In genomic region chr20:22578221-22579118, GRCh38 we compare ENCODE assay signal across 2 cellular contexts.
A peak's percentile ranks its signal among the peaks of the same experiment; 100 is the strongest.
TF ChIP-seq lines count a peak whose summit lies in the region.

No MANE protein-coding gene starts in this region.

TF ChIP-seq in WTC11, 78 proteins besides CTCF, POLR2A, EP300 and RAD21 (continued from another document):
- TF ChIP-seq, protein P1, sequence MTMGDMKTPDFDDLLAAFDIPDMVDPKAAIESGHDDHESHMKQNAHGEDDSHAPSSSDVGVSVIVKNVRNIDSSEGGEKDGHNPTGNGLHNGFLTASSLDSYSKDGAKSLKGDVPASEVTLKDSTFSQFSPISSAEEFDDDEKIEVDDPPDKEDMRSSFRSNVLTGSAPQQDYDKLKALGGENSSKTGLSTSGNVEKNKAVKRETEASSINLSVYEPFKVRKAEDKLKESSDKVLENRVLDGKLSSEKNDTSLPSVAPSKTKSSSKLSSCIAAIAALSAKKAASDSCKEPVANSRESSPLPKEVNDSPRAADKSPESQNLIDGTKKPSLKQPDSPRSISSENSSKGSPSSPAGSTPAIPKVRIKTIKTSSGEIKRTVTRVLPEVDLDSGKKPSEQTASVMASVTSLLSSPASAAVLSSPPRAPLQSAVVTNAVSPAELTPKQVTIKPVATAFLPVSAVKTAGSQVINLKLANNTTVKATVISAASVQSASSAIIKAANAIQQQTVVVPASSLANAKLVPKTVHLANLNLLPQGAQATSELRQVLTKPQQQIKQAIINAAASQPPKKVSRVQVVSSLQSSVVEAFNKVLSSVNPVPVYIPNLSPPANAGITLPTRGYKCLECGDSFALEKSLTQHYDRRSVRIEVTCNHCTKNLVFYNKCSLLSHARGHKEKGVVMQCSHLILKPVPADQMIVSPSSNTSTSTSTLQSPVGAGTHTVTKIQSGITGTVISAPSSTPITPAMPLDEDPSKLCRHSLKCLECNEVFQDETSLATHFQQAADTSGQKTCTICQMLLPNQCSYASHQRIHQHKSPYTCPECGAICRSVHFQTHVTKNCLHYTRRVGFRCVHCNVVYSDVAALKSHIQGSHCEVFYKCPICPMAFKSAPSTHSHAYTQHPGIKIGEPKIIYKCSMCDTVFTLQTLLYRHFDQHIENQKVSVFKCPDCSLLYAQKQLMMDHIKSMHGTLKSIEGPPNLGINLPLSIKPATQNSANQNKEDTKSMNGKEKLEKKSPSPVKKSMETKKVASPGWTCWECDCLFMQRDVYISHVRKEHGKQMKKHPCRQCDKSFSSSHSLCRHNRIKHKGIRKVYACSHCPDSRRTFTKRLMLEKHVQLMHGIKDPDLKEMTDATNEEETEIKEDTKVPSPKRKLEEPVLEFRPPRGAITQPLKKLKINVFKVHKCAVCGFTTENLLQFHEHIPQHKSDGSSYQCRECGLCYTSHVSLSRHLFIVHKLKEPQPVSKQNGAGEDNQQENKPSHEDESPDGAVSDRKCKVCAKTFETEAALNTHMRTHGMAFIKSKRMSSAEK (CRISPR knock-in tag; IDR thresholded peaks at IDR 0.05; ENCODE audit: borderline replicate concordance), result no peak
- TF ChIP-seq TP53 (CRISPR knock-in tag; IDR thresholded peaks at IDR 0.05) (no peak), ZNF671 (CRISPR knock-in tag; IDR thresholded peaks at IDR 0.05) (no peak), CREM (CRISPR knock-in tag; IDR thresholded peaks at IDR 0.05) (no peak), ETV6 (CRISPR knock-in tag; IDR thresholded peaks at IDR 0.05) (no peak), EMX1 (CRISPR knock-in tag; IDR thresholded peaks at IDR 0.05) (no peak), MLX (CRISPR knock-in tag; IDR thresholded peaks at IDR 0.05) (no peak), KAT7 (CRISPR knock-in tag; IDR thresholded peaks at IDR 0.05; ENCODE audit: borderline replicate concordance) (no peak), ZNF138 (CRISPR knock-in tag; conservative IDR thresholded peaks at IDR 0.05) (no peak), NFATC4 (CRISPR knock-in tag; IDR thresholded peaks at IDR 0.05) (no peak), CREB1 (CRISPR knock-in tag; IDR thresholded peaks at IDR 0.05) (no peak)

TF ChIP-seq in liver, 16 proteins besides CTCF, POLR2A, EP300 and RAD21 (continued from another document):
- TF ChIP-seq, protein P2, sequence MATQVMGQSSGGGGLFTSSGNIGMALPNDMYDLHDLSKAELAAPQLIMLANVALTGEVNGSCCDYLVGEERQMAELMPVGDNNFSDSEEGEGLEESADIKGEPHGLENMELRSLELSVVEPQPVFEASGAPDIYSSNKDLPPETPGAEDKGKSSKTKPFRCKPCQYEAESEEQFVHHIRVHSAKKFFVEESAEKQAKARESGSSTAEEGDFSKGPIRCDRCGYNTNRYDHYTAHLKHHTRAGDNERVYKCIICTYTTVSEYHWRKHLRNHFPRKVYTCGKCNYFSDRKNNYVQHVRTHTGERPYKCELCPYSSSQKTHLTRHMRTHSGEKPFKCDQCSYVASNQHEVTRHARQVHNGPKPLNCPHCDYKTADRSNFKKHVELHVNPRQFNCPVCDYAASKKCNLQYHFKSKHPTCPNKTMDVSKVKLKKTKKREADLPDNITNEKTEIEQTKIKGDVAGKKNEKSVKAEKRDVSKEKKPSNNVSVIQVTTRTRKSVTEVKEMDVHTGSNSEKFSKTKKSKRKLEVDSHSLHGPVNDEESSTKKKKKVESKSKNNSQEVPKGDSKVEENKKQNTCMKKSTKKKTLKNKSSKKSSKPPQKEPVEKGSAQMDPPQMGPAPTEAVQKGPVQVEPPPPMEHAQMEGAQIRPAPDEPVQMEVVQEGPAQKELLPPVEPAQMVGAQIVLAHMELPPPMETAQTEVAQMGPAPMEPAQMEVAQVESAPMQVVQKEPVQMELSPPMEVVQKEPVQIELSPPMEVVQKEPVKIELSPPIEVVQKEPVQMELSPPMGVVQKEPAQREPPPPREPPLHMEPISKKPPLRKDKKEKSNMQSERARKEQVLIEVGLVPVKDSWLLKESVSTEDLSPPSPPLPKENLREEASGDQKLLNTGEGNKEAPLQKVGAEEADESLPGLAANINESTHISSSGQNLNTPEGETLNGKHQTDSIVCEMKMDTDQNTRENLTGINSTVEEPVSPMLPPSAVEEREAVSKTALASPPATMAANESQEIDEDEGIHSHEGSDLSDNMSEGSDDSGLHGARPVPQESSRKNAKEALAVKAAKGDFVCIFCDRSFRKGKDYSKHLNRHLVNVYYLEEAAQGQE (IDR thresholded peaks at IDR 0.05), result no peak
- no peak for TF ChIP-seq NR2F2 (IDR thresholded peaks at IDR 0.05)
- TF ChIP-seq FOXA2 (IDR thresholded peaks at IDR 0.05), result peak; percentile 85
- peak; percentile 51 to 62 for TF ChIP-seq HNF4A (conservative IDR thresholded peaks at IDR 0.05)
